Comparison of ENCODE assay signal across 1 cellular context in genomic region chr5:145887976-145888574, GRCh38.
TF ChIP-seq lines count a peak whose summit lies in the region.

No MANE protein-coding gene starts in this region.

TF ChIP-seq in K562, 482 proteins besides CTCF, POLR2A, EP300 and RAD21:
- TF ChIP-seq ZNF512 (tag; IDR thresholded peaks at IDR 0.05) (peak; percentile 1; the same call in 1 of the 2 replicates), TEAD1 (CRISPR knock-in tag; IDR thresholded peaks at IDR 0.05) (peak in 1 of 2 experiments; percentile 36; a peak in 1 of 4 replicates), JUND (IDR thresholded peaks at IDR 0.05; ENCODE audit: borderline replicate concordance, low read depth, low read length) (peak; percentile 15; the same call in 1 of the 2 replicates), JUND (tag; IDR thresholded peaks at IDR 0.05; ENCODE audit: borderline replicate concordance, low read depth, low read length) (no peak), ZBTB33 (CRISPR knock-in tag; IDR thresholded peaks at IDR 0.05) (no peak), SMC3 (conservative IDR thresholded peaks at IDR 0.05; ENCODE audit: insufficient read depth, low read depth, low read length) (peak; percentile 83), C11orf30 (IDR thresholded peaks at IDR 0.05; ENCODE audit: low read depth) (no peak), CTCFL (IDR thresholded peaks at IDR 0.05; ENCODE audit: borderline replicate concordance, insufficient read depth, low read depth, low read length, poor library complexity, severe bottlenecking) (peak; percentile 76), CTBP1 (IDR thresholded peaks at IDR 0.05; ENCODE audit: borderline replicate concordance) (peak; percentile 71), CREB1 (IDR thresholded peaks at IDR 0.05) (no peak), CREB1 (CRISPR knock-in tag; IDR thresholded peaks at IDR 0.05) (0 out of 2 replicates have a peak, but pooled peaks have one; percentile 14), TFAM (CRISPR knock-in tag; conservative IDR thresholded peaks at IDR 0.05) (no peak), HMBOX1 (IDR thresholded peaks at IDR 0.05) (peak; percentile 92), DEAF1 (CRISPR knock-in tag; IDR thresholded peaks at IDR 0.05) (peak; percentile 64), YY1 (IDR thresholded peaks at IDR 0.05; ENCODE audit: borderline replicate concordance in 1 of 3, control insufficient read depth in 1 of 3, extremely low read depth in 1 of 3, insufficient read depth in 3 of 3, insufficient read length in 1 of 3, insufficient replicate concordance in 2 of 3, low read depth in 1 of 3, low read length in 2 of 3) (peak in 1 of 3 experiments; percentile 16), MCM3 (IDR thresholded peaks at IDR 0.05) (no peak), RCOR1 (IDR thresholded peaks at IDR 0.05; ENCODE audit: borderline replicate concordance in 1 of 2, low read depth in 2 of 2, low read length in 2 of 2) (peak in 1 of 2 experiments; percentile 62; a peak in 1 of 4 replicates)
